In genomic region chr13:31000889-31001288, GRCh38 we compare ENCODE assay signal across 19 cellular contexts.
DNase-seq lines count a peak whose midpoint lies in the region; ATAC-seq, FAIRE-seq and TF ChIP-seq lines count a peak whose summit lies in the region.
"Had no signal": no experiment of that assay in that cellular context is flagged by ENCODE, and none has a peak within 500 bp of the region (broad histone marks: within the 10 kb centered on the region; RNA-seq: fewer than 3 reads in every experiment).

No MANE protein-coding gene starts in this region.

- TF ChIP-seq CTCF in endodermal cell (conservative IDR thresholded peaks at IDR 0.05): no peak

- H3K9me3 ChIP-seq in GM23248 (ENCODE audit: low read depth) (no peaks in the 10 kb centered on the region), endodermal cell (ENCODE audit: control insufficient read depth, low read length) (no peaks in the 10 kb centered on the region), mesenchymal stem cell (ENCODE audit: control insufficient read depth, low read length) (no peaks in the 10 kb centered on the region)
- H3K9me3 ChIP-seq: BE2C had no signal

- no peak overlapping the region for H4K91ac ChIP-seq in mesenchymal stem cell (ENCODE audit: low read length)

- H2BK120ac ChIP-seq in mesenchymal stem cell (ENCODE audit: low read depth, low read length): no peak overlapping the region

- no peaks in the 10 kb centered on the region for H3K4me1 Mint-ChIP-seq in endodermal cell
- H3K4me1 Mint-ChIP-seq: CD4-positive, alpha-beta memory T cell; IgD-negative memory B cell had no signal

- H3K4me2 ChIP-seq in GM23248 (ENCODE audit: unreplicated experiment) (no peak overlapping the region), mesenchymal stem cell (ENCODE audit: low read length, poor library complexity, severe bottlenecking) (no peak overlapping the region)

- no peak overlapping the region for H2BK12ac ChIP-seq in mesenchymal stem cell (ENCODE audit: low read length in 2 of 2)

- H3K4me1 ChIP-seq in GM23248 (ENCODE audit: insufficient read depth) (no peaks in the 10 kb centered on the region), endodermal cell (ENCODE audit: control insufficient read depth, insufficient read depth, low read length) (no peaks in the 10 kb centered on the region), mesenchymal stem cell (ENCODE audit: control insufficient read depth, insufficient read depth, low read depth, low read length) (peaks cover 4% of the 10 kb centered on the region)

- TF ChIP-seq POLR2A in H54 (IDR thresholded peaks at IDR 0.05; ENCODE audit: low read depth, low read length): no peak

- H2BK5ac ChIP-seq in mesenchymal stem cell (ENCODE audit: low read depth, low read length, poor library complexity, severe bottlenecking): no peak overlapping the region

- H4K20me1 ChIP-seq in GM23248 (ENCODE audit: insufficient read depth): no peaks in the 10 kb centered on the region

- H3K9me3 Mint-ChIP-seq in endodermal cell: no peaks in the 10 kb centered on the region
- H3K9me3 Mint-ChIP-seq: CD4-positive, alpha-beta memory T cell; H9; IgD-negative memory B cell had no signal

- H3K36me3 ChIP-seq in GM23248 (ENCODE audit: low read depth) (no peaks in the 10 kb centered on the region), endodermal cell (ENCODE audit: control insufficient read depth, insufficient read depth, low read length) (no peaks in the 10 kb centered on the region), mesenchymal stem cell (ENCODE audit: control insufficient read depth in 1 of 2, insufficient read depth in 2 of 2, low read depth in 1 of 2, low read length in 2 of 2) (no peaks in the 10 kb centered on the region)
- H3K36me3 ChIP-seq: BE2C had no signal

- H3K4me3 ChIP-seq in GM23248 (no peak overlapping the region), endodermal cell (ENCODE audit: low read length) (no peak overlapping the region), mesenchymal stem cell (ENCODE audit: insufficient read depth in 1 of 2, low read depth in 1 of 2, low read length in 2 of 2) (no peak overlapping the region)

- in situ Hi-C loops in GM23248 (cut with MboI): no loop called here

- DNase-seq in GM23248: peak; percentile 29
- DNase-seq in amniotic epithelial cell (ENCODE audit: low read depth): peak; percentile 70
- DNase-seq in endodermal cell: peak; percentile 21
- DNase-seq in mesenchymal stem cell: no peak
- DNase-seq in activated T-cell treated with anti-CD3 and anti-CD28 coated beads, Interleukin-2, amount 50 U/mL, for 48 hours: no peak
- no peak for DNase-seq in NCI-H69 (lab: John Stamatoyannopoulos, UW)
- no peak for DNase-seq in H54 (ENCODE audit: insufficient read length, low spot score)
- DNase-seq: BE2C; CD4-positive, alpha-beta memory T cell; COR-L47; DND-41; GF-D8; H9 had no signal

- H3K4ac ChIP-seq in mesenchymal stem cell (ENCODE audit: low read depth in 1 of 2, low read length in 2 of 2): no peak overlapping the region

- no peaks in the 10 kb centered on the region for H3K9me2 ChIP-seq in GM23248 (ENCODE audit: insufficient read depth)

- no peaks in the 10 kb centered on the region for H3K79me2 ChIP-seq in GM23248 (ENCODE audit: insufficient read depth)

- no peak overlapping the region for H3K4me3 Mint-ChIP-seq in endodermal cell
- H3K4me3 Mint-ChIP-seq: CD4-positive, alpha-beta memory T cell; H9; IgD-negative memory B cell had no signal

- H2AK5ac ChIP-seq in mesenchymal stem cell (ENCODE audit: low read length, severe bottlenecking): no peak overlapping the region

- no peak overlapping the region for H3K18ac ChIP-seq in mesenchymal stem cell (ENCODE audit: low read depth in 1 of 2, low read length in 2 of 2)

- H2AFZ ChIP-seq in GM23248: no peak overlapping the region
- H2AFZ ChIP-seq in mesenchymal stem cell (ENCODE audit: low read depth, low read length): no peak overlapping the region

- no peaks in the 10 kb centered on the region for H3K79me1 ChIP-seq in mesenchymal stem cell (replicated peaks; ENCODE audit: low read length, poor library complexity, severe bottlenecking)

- ATAC-seq in HG03108 (IDR thresholded peaks at IDR 0.05; ENCODE audit: unreplicated experiment): no peak

- no peak overlapping the region for H3K23ac ChIP-seq in mesenchymal stem cell (ENCODE audit: low read length in 2 of 2)

- H3F3A ChIP-seq in GM23248 (ENCODE audit: insufficient read depth): no peaks in the 10 kb centered on the region

- H3K27ac ChIP-seq in GM23248 (no peak overlapping the region), endodermal cell (ENCODE audit: low read depth, low read length) (no peak overlapping the region), mesenchymal stem cell (ENCODE audit: low read length, poor library complexity, severe bottlenecking) (no peak overlapping the region)
- H3K27ac ChIP-seq: C4-2B had no signal

- H3K9ac ChIP-seq in GM23248 (no peak overlapping the region), endodermal cell (ENCODE audit: extremely low read depth, low read length, poor library complexity, severe bottlenecking) (no peak overlapping the region), mesenchymal stem cell (ENCODE audit: low read length) (no peak overlapping the region)

- H3K27ac Mint-ChIP-seq in endodermal cell: no peak overlapping the region
- H3K27ac Mint-ChIP-seq: CD4-positive, alpha-beta memory T cell; H9; IgD-negative memory B cell had no signal

- peak overlapping the region; percentile 62 for H2BK15ac ChIP-seq in mesenchymal stem cell (ENCODE audit: low read depth, poor library complexity, severe bottlenecking)

- no peaks in the 10 kb centered on the region for H3K36me3 Mint-ChIP-seq in endodermal cell (ENCODE audit: low read depth)
- H3K36me3 Mint-ChIP-seq: CD4-positive, alpha-beta memory T cell; IgD-negative memory B cell had no signal

- no peak for FAIRE-seq in H54 (lab: Jason Lieb, UNC)
- FAIRE-seq: A204.1, D721Med, GM19239 had no signal

- H4K8ac ChIP-seq in mesenchymal stem cell (ENCODE audit: low read length): no peak overlapping the region

- H3K27me3 ChIP-seq in GM23248 (replicated peaks; ENCODE audit: insufficient read depth) (peaks cover 4% of the 10 kb centered on the region; the same call in 1 of the 2 replicates), endodermal cell (ENCODE audit: control insufficient read depth, insufficient read depth, low read length, poor library complexity, severe bottlenecking) (no peaks in the 10 kb centered on the region), mesenchymal stem cell (ENCODE audit: control insufficient read depth in 1 of 2, insufficient read depth in 1 of 2, low read length in 2 of 2) (peaks cover 26 to 50% of the 10 kb centered on the region in 2 experiments)
- H3K27me3 ChIP-seq: BE2C had no signal

- peaks cover 4% of the 10 kb centered on the region for H3K27me3 Mint-ChIP-seq in endodermal cell (ENCODE audit: insufficient read depth)

- H3K14ac ChIP-seq in mesenchymal stem cell (ENCODE audit: low read length in 2 of 2): no peak overlapping the region

- 49 to 54% methylated on average over 3 of the region's 3 CpGs for whole genome bisulfite sequencing in GM23248 (ENCODE audit: low coverage in 1 of 2, low lambda C conversion rate in 2 of 2, missing lambda C conversion rate in 2 of 2), 2 experiments
- WGBS in endodermal cell (ENCODE audit: insufficient coverage in 1 of 2, insufficient read length in 1 of 2), 2 experiments: 89 to 96% methylated on average over 3 of the region's 3 CpGs
- 80% methylated on average over 3 of the region's 3 CpGs for WGBS in mesenchymal stem cell

Comparison
In these comparisons a context has a peak if more than half of its experiments do, and no peak if none do; other contexts are left out.
1. DNase-seq: peak in GM23248 (single experiment), amniotic epithelial cell (single experiment) and endodermal cell (single experiment); none in mesenchymal stem cell (single experiment), activated T-cell treated with anti-CD3 and anti-CD28 coated beads, Interleukin-2, amount 50 U/mL, for 48 hours (0 of 2), NCI-H69 (single experiment) and H54 (single experiment).